10 cellular contexts compared by ENCODE assay signal in genomic region chr12:132285991-132286681, GRCh38. TPM values are rescaled to one million over a fixed set of nuclear protein-coding genes. Genes with fewer than 3 reads are reported as not detected.
A peak's percentile ranks its signal among the peaks of the same experiment; 100 is the strongest.
DNase-seq lines count a peak whose midpoint lies in the region; ATAC-seq, FAIRE-seq and TF ChIP-seq lines count a peak whose summit lies in the region.
"Had no signal": no experiment of that assay in that cellular context is flagged by ENCODE, and none has a peak within 500 bp of the region (broad histone marks: within the 10 kb centered on the region; RNA-seq: fewer than 3 reads in every experiment).

No MANE protein-coding gene starts in this region.

- peak; percentile 46 for DNase-seq in NCI-H345 (lab: John Stamatoyannopoulos, UW)
- no peak for DNase-seq in NCI-H345 treated with DMSO at 0.1 percent for 48 hours (lab: John Stamatoyannopoulos, UW; ENCODE audit: unreplicated experiment)
- DNase-seq in K562 (ENCODE audit: extremely low read depth in 1 of 4, low spot score in 3 of 4), result no peak
- peak; percentile 97 for DNase-seq in kidney
- peak; percentile 49 for DNase-seq in transverse colon
- no peak for DNase-seq in HEK293T (ENCODE audit: extremely low spot score)
- no peak for DNase-seq in SKM-1 (lab: John Stamatoyannopoulos, UW; ENCODE audit: unreplicated experiment)
- DNase-seq: AML-193 had no signal

- WGBS in K562 (ENCODE audit: insufficient coverage, low coverage, missing lambda C conversion rate), result 4% methylated on average over 13 of the region's 51 CpGs
- 20 to 40% methylated on average over 1 to 28 of the region's 51 CpGs for WGBS in transverse colon (ENCODE audit: low coverage in 1 of 2), 2 donors

- no peak overlapping the region for H3K27ac ChIP-seq in K562 (ENCODE audit: extremely low read depth, low read depth, low read length)
- peak overlapping the region; percentile 47 to 77 for H3K27ac ChIP-seq in kidney (ENCODE audit: low read depth in 2 of 2, low read length in 2 of 2)
- H3K27ac ChIP-seq in transverse colon, result no peak overlapping the region

- CTCF ChIA-PET in K562 (lab: Yijun Ruan, JAX; ENCODE audit: low intra/inter-chr PET ratio) (no interaction called here), HEK293T (lab: Yijun Ruan, JAX) (no interaction called here)

- H3K4me1 ChIP-seq in K562 (replicated peaks in 1 of 2; ENCODE audit: control insufficient read depth in 2 of 2, insufficient read depth in 2 of 2, low read length in 2 of 2) (peaks cover 0 to 5% of the 10 kb centered on the region in 2 experiments; a peak in 2 of 5 replicates), kidney (ENCODE audit: control insufficient read depth in 1 of 2, insufficient read depth in 1 of 2, low read depth in 1 of 2, low read length in 2 of 2) (peaks cover 19 to 43% of the 10 kb centered on the region in 2 donors), transverse colon (peaks cover 0 to 8% (median 5%) of the 10 kb centered on the region in 4 donors)

- H2AFZ ChIP-seq in K562 (ENCODE audit: low read depth, low read length), result no peak overlapping the region

- no peak for TF ChIP-seq RAD21 in K562 (CRISPR knock-in tag; conservative IDR thresholded peaks at IDR 0.05 in 1 of 2, IDR thresholded peaks at IDR 0.05 in 1 of 2)

- no TSS peak for BruUV-seq in K562 (replicated peaks; lab: Mats Ljungman, UMichigan)

- H4K20me1 ChIP-seq in K562 (replicated peaks; ENCODE audit: control insufficient read depth, insufficient read depth, low read length), result no peaks in the 10 kb centered on the region

- POLR2A ChIA-PET in K562 (lab: Yijun Ruan, JAX), result no interaction called here
- POLR2A ChIA-PET in HEK293T (lab: Yijun Ruan, JAX), result no interaction called here

- H3K4me3 ChIP-seq in K562 (no peak overlapping the region), kidney (ENCODE audit: low read length in 2 of 2) (peak overlapping the region; percentile 32 to 41), transverse colon (peak overlapping the region in 1 of 4 donors; percentile 10)

- H3K27me3 ChIP-seq in K562 (ENCODE audit: control insufficient read depth in 2 of 2, insufficient read depth in 2 of 2, low read length in 2 of 2) (peaks cover 21 to 68% of the 10 kb centered on the region in 2 experiments; a peak in 4 of 5 replicates), transverse colon (peaks cover 24% of the 10 kb centered on the region)

- TF ChIP-seq POLR2A in K562 (conservative IDR thresholded peaks at IDR 0.05) (no peak), transverse colon (IDR thresholded peaks at IDR 0.05) (no peak)

- no peak for TF ChIP-seq EP300 in K562 (IDR thresholded peaks at IDR 0.05; ENCODE audit: low read length)
- TF ChIP-seq EP300 in transverse colon (IDR thresholded peaks at IDR 0.05; ENCODE audit: low read depth), result no peak

- no peaks in the 10 kb centered on the region for H3K79me2 ChIP-seq in K562 (ENCODE audit: control insufficient read depth, insufficient read depth, low read length)

- TF ChIP-seq CTCF in K562 (IDR thresholded peaks at IDR 0.05 in 2 of 3, conservative IDR thresholded peaks at IDR 0.05 in 1 of 3; ENCODE audit: insufficient read depth in 2 of 3, low read depth in 1 of 3, low read length in 3 of 3) (no peak), kidney (IDR thresholded peaks at IDR 0.05; ENCODE audit: borderline replicate concordance, extremely low read depth, insufficient read depth) (no peak), transverse colon (IDR thresholded peaks at IDR 0.05) (no peak)

- H3K9ac ChIP-seq in K562 (ENCODE audit: insufficient read depth in 1 of 2, low read depth in 2 of 2, low read length in 2 of 2), result no peak overlapping the region
- peak overlapping the region in 1 of 2 donors; percentile 55 for H3K9ac ChIP-seq in kidney (ENCODE audit: low read length in 2 of 2)

- H3K4me2 ChIP-seq in K562 (ENCODE audit: insufficient read depth, low read length), result no peak overlapping the region

- H3K36me3 ChIP-seq in K562 (ENCODE audit: control insufficient read depth, insufficient read depth, low read length) (no peaks in the 10 kb centered on the region), kidney (ENCODE audit: control insufficient read depth in 1 of 2, insufficient read depth in 2 of 2, low read length in 2 of 2) (no peaks in the 10 kb centered on the region), transverse colon (no peaks in the 10 kb centered on the region)

- H3K9me1 ChIP-seq in K562 (ENCODE audit: control insufficient read depth, insufficient read depth, low read length), result no peaks in the 10 kb centered on the region

- FAIRE-seq in K562 (lab: Jason Lieb, UNC), result no peak
- FAIRE-seq in kidney (lab: Jason Lieb, UNC), result no peak

- ATAC-seq in K562 (no peak), HG03159 (IDR thresholded peaks at IDR 0.05; ENCODE audit: unreplicated experiment) (no peak)

- intact Hi-C loops in K562 (cut with micrococcal nuclease) (no loop called here), kidney (cut with DNase I) (no loop called here), transverse colon (cut with DNase I; ENCODE audit: low total_unique reads) (no loop called here)

- in situ Hi-C loops in K562 (cut with MboI), result no loop called here
- in situ Hi-C loops in transverse colon (cut with MboI; ENCODE audit: low pct_ligation_motif_present in 1 of 4, low pct_unique_long_range_greater_than_20kb in 1 of 4, low sequenced_read_pairs in 3 of 4), result no loop called here

- H3K9me3 ChIP-seq in K562 (replicated peaks; ENCODE audit: control insufficient read depth, insufficient read depth, low read depth, low read length), result no peaks in the 10 kb centered on the region
- H3K9me3 ChIP-seq in kidney (ENCODE audit: control insufficient read depth in 1 of 2, low read length in 2 of 2), result no peaks in the 10 kb centered on the region
- no peaks in the 10 kb centered on the region for H3K9me3 ChIP-seq in transverse colon

TF ChIP-seq in K562, 482 proteins besides CTCF, POLR2A, EP300 and RAD21:
- no peak for TF ChIP-seq SRSF1 (IDR thresholded peaks at IDR 0.05; ENCODE audit: low read depth, low read length)
- TF ChIP-seq FOS (IDR thresholded peaks at IDR 0.05; ENCODE audit: extremely low read depth, insufficient read length), result no peak
- no peak for TF ChIP-seq TCF7 (IDR thresholded peaks at IDR 0.05; ENCODE audit: borderline replicate concordance)
- TF ChIP-seq NFIC (IDR thresholded peaks at IDR 0.05), result peak; percentile 69
TF ChIP-seq in K562: peak in this region for 1.

TF ChIP-seq in HEK293T, 16 proteins besides CTCF, POLR2A, EP300 and RAD21:
- TF ChIP-seq FOXK2 (IDR thresholded peaks at IDR 0.05), result no peak
- TF ChIP-seq NFRKB (IDR thresholded peaks at IDR 0.05), result no peak
- TF ChIP-seq SP1 (IDR thresholded peaks at IDR 0.05), result no peak
- no peak for TF ChIP-seq BHLHE40 (IDR thresholded peaks at IDR 0.05; ENCODE audit: borderline replicate concordance)
- no peak for TF ChIP-seq TARDBP (IDR thresholded peaks at IDR 0.05)
- TF ChIP-seq ARNT (IDR thresholded peaks at IDR 0.05), result no peak
- TF ChIP-seq PKNOX1 (IDR thresholded peaks at IDR 0.05), result no peak
- no peak for TF ChIP-seq HDGF (IDR thresholded peaks at IDR 0.05; ENCODE audit: borderline replicate concordance)
- TF ChIP-seq SUZ12 (IDR thresholded peaks at IDR 0.05), result no peak

RNA-seq across cellular contexts. Expression of gene GALNT9, which starts 43.3 kb away (rescaled TPM):
- not detected in 2 replicates for total RNA-seq in K562 (2011; cell fraction: chromatin; rRNA removed; ENCODE audit: low replicate concordance)
- not detected in 2 replicates for total RNA-seq in K562 (2011; cell fraction: nucleolus; rRNA removed)
- total RNA-seq in K562 (2011; cell fraction: nucleoplasm; rRNA removed), result not detected in 2 replicates
- total RNA-seq in K562 (2014; rRNA removed), result not detected in 2 replicates
- not detected in 2 replicates for total RNA-seq in K562 (2014; rRNA removed; fragmentation: Illumina TruSeq; extraction: Trizol)
- total RNA-seq in K562 (2015; rRNA removed; fragmentation: Illumina TruSeq; extraction: Trizol), result not detected in 2 replicates
- not detected in 2 replicates for total RNA-seq in K562 (2021)
- polyA plus RNA-seq in K562 (2011; rRNA removed), result not detected in 2 replicates
- polyA plus RNA-seq in K562 (2011; cell fraction: cytosol; rRNA removed), result not detected in 2 replicates
- polyA plus RNA-seq in K562 (2011; cell fraction: nucleus; rRNA removed), result not detected in 2 replicates
- 0.21 TPM in 1 of 2 replicates, not detected in the other for polyA plus RNA-seq in K562 (2012)
- not detected in 2 replicates for polyA plus RNA-seq in K562 (2014; fragmentation: Illumina TruSeq; extraction: Trizol)
- not detected for polyA plus RNA-seq in K562 (2014; fragmentation: Nextera tagmentation; extraction: Ambion mirVana)
- not detected in 2 replicates for polyA plus RNA-seq in K562 (2014; rRNA removed)
- polyA minus RNA-seq in K562 (2011; rRNA and poly(A)+ RNA removed), result not detected in 2 replicates
- polyA minus RNA-seq in K562 (2011; cell fraction: cytosol; rRNA and poly(A)+ RNA removed), result not detected in 2 replicates
- not detected in 2 replicates for polyA minus RNA-seq in K562 (2011; cell fraction: nucleus; rRNA and poly(A)+ RNA removed)
- 20.7 TPM for total RNA-seq in kidney
- 4.8 TPM for polyA plus RNA-seq in kidney (ENCODE audit: insufficient read depth, low read depth, low replicate concordance)
- 1 to 10 TPM in 1 of 4 donors, under 1 TPM in 1, not detected in 2; 0.82 to 4.5 TPM for total RNA-seq in transverse colon
- total RNA-seq: activated CD8-positive, alpha-beta memory T cell treated with anti-CD3 and anti-CD28 coated beads for 36 hours had no signal

Comparison
In these comparisons a context has a peak if more than half of its experiments do, and no peak if none do; other contexts are left out.
1. DNase-seq: peak in NCI-H345 (single experiment), kidney (single experiment) and transverse colon (single experiment); none in NCI-H345 treated with DMSO at 0.1 percent for 48 hours (single experiment), K562 (0 of 4), HEK293T (single experiment) and SKM-1 (single experiment).
2. H3K27ac ChIP-seq: peak in kidney (2 of 2); none in K562 (single experiment) and transverse colon (0 of 4).